ENCODE assay signal across 13 cellular contexts in the genomic region with DNA sequence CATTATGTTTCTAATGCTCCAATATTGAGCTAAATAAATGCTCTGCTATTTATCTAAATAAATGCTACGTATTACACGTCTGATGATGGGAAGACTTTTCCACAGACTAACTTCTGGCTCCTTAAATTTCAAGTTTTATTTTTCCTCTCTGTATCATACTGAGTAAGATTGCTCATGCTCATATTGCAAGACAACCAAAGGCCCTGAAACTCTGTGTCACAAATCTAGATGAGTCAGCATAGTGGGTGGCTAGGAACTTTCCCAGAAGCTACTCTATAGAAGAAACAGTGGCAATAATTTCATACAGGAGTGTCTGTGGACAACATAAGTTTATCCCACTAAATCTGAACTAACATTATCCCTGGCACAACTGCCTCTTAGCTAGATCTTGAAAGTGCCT. TPM values are rescaled to one million over a fixed set of nuclear protein-coding genes. Genes with fewer than 3 reads are reported as not detected.
DNase-seq lines count a peak whose midpoint lies in the region; ATAC-seq and TF ChIP-seq lines count a peak whose summit lies in the region.
"Had no signal": no experiment of that assay in that cellular context is flagged by ENCODE, and none has a peak within 500 bp of the region (broad histone marks: within the 10 kb centered on the region; RNA-seq: fewer than 3 reads in every experiment).

No MANE protein-coding gene starts in this region.

- TF ChIP-seq CTCF in fibroblast of lung (conservative IDR thresholded peaks at IDR 0.05 in 1 of 2, IDR thresholded peaks at IDR 0.05 in 1 of 2; ENCODE audit: low read depth in 1 of 2, low read length in 2 of 2) (no peak), natural killer cell (IDR thresholded peaks at IDR 0.05) (no peak), BE2C (IDR thresholded peaks at IDR 0.05; ENCODE audit: low read depth, low read length) (no peak)

- peaks cover 36% of the 10 kb centered on the region for H3K36me3 Mint-ChIP-seq in natural killer cell

- H3K9me3 Mint-ChIP-seq in natural killer cell, result peaks cover 6 to 22% of the 10 kb centered on the region in 2 donors

- H3K79me2 ChIP-seq in fibroblast of lung (ENCODE audit: control insufficient read depth, insufficient read depth, low read length), result no peaks in the 10 kb centered on the region

- no peak overlapping the region for H3K9ac ChIP-seq in fibroblast of lung (ENCODE audit: insufficient read depth, low read length)

- no peak for ATAC-seq in natural killer cell
- ATAC-seq: stimulated activated memory B cell treated with anti-CD40 and anti-IgM and Interleukin-4, amounts not matched to agents 10 μg/mL and 1 μg/mL and 100 μg/mL, for 72 hours had no signal

- intact Hi-C loops in natural killer cell (cut with micrococcal nuclease), result no loop called here

- H3K27ac ChIP-seq in fibroblast of lung (ENCODE audit: insufficient read depth, low read length), result no peak overlapping the region

- H3K4me3 ChIP-seq in fibroblast of lung (replicated peaks in 1 of 4; ENCODE audit: control extremely low read depth in 1 of 4, insufficient read depth in 1 of 4, low read depth in 3 of 4, low read length in 4 of 4), result no peak overlapping the region
- H3K4me3 ChIP-seq in BE2C (ENCODE audit: low read depth, low read length), result no peak overlapping the region

- H3K4me1 Mint-ChIP-seq in natural killer cell, result peaks cover 0 to 7% of the 10 kb centered on the region in 2 donors
- H3K4me1 Mint-ChIP-seq: stimulated activated memory B cell treated with anti-CD40 and anti-IgM and Interleukin-4, amounts not matched to agents 10 μg/mL and 1 μg/mL and 100 μg/mL, for 72 hours had no signal

- H3K4me2 ChIP-seq in fibroblast of lung (ENCODE audit: extremely low read depth, insufficient read depth, low read length), result no peak overlapping the region

- peak; percentile 18 for DNase-seq in stimulated activated CD4-positive, alpha-beta T cell treated with anti-CD3 and anti-CD28 coated beads, Interleukin-15, amount 100 ng/mL, for 24 hours
- DNase-seq in stimulated activated CD4-positive, alpha-beta T cell treated with anti-CD3 and anti-CD28 coated beads, Interleukin-2, amount 100 ng/mL, for 24 hours, result no peak
- DNase-seq in OCI-M1 (lab: John Stamatoyannopoulos, UW) (peak; percentile 100), fibroblast of lung (ENCODE audit: low read depth in 2 of 2) (peak; percentile 45 to 73), stromal cell of bone marrow (ENCODE audit: low read depth) (peak; percentile 80), natural killer cell (no peak), activated gamma-delta T cell (lab: John Stamatoyannopoulos, UW) (no peak), BE2C (no peak)
- DNase-seq: effector CD4-positive, alpha-beta T cell; NCI-H1436 treated with DMSO at 0.1 percent for 48 hours; NK-92 treated with Interleukin-12 subunit alpha and Interleukin-12 subunit beta, amount 100 ng/mL, for 24 hours; small intestine had no signal

- H3K27me3 Mint-ChIP-seq in natural killer cell (ENCODE audit: low read depth in 2 of 2), result no peaks in the 10 kb centered on the region
- H3K27me3 Mint-ChIP-seq: stimulated activated memory B cell treated with anti-CD40 and anti-IgM and Interleukin-4, amounts not matched to agents 10 μg/mL and 1 μg/mL and 100 μg/mL, for 72 hours had no signal

- no peaks in the 10 kb centered on the region for H3K27me3 ChIP-seq in fibroblast of lung (ENCODE audit: control insufficient read depth, insufficient read depth, low read length)
- H3K27me3 ChIP-seq in BE2C, result no peaks in the 10 kb centered on the region; the same call in 1 of the 2 replicates

- no peaks in the 10 kb centered on the region for H3K9me3 ChIP-seq in fibroblast of lung (ENCODE audit: control insufficient read depth, insufficient read depth, low read depth, low read length)
- H3K9me3 ChIP-seq in BE2C, result no peaks in the 10 kb centered on the region

- no peaks in the 10 kb centered on the region for H4K20me1 ChIP-seq in fibroblast of lung (ENCODE audit: control insufficient read depth, extremely low read depth, insufficient read depth, low read length)

- H3K4me1 ChIP-seq in fibroblast of lung (ENCODE audit: control insufficient read depth, extremely low read depth, insufficient read depth, low read length), result no peaks in the 10 kb centered on the region
- no peaks in the 10 kb centered on the region for H3K4me1 ChIP-seq in BE2C

- H3K36me3 ChIP-seq in fibroblast of lung (ENCODE audit: control insufficient read depth, insufficient read depth, low read length) (no peaks in the 10 kb centered on the region), BE2C (no peaks in the 10 kb centered on the region)

- H3K27ac Mint-ChIP-seq in natural killer cell, result no peak overlapping the region
- H3K27ac Mint-ChIP-seq: stimulated activated memory B cell treated with anti-CD40 and anti-IgM and Interleukin-4, amounts not matched to agents 10 μg/mL and 1 μg/mL and 100 μg/mL, for 72 hours had no signal

- no peak overlapping the region for H3K4me3 Mint-ChIP-seq in natural killer cell
- H3K4me3 Mint-ChIP-seq: stimulated activated memory B cell treated with anti-CD40 and anti-IgM and Interleukin-4, amounts not matched to agents 10 μg/mL and 1 μg/mL and 100 μg/mL, for 72 hours had no signal

- H2AFZ ChIP-seq in fibroblast of lung (ENCODE audit: low read length), result no peak overlapping the region

RNA-seq across cellular contexts. Expression of a gene that starts 53.0 kb away (rescaled TPM):
- total RNA-seq in fibroblast of lung, result 2.8 and 3.1 TPM in 2 replicates
- polyA plus RNA-seq in fibroblast of lung, result 2.2 and 2.8 TPM in 2 replicates
- polyA plus RNA-seq in fibroblast of lung (2012), result 1.1 and 1.5 TPM in 2 replicates
- 8.1 and 30.6 TPM in 2 replicates for polyA minus RNA-seq in fibroblast of lung (ENCODE audit: low replicate concordance)
- total RNA-seq in natural killer cell, result 10 to 100 TPM; 24.0 to 30.6 (median 30.0) TPM
- 2.3 TPM for polyA plus RNA-seq in BE2C (2012; ENCODE audit: insufficient read depth, insufficient read length, low read depth)

Comparison
In these comparisons a context has a peak if more than half of its experiments do, and no peak if none do; other contexts are left out.
1. DNase-seq: peak in stimulated activated CD4-positive, alpha-beta T cell treated with anti-CD3 and anti-CD28 coated beads, Interleukin-15, amount 100 ng/mL, for 24 hours (single experiment), OCI-M1 (single experiment), fibroblast of lung (2 of 2) and stromal cell of bone marrow (single experiment); none in stimulated activated CD4-positive, alpha-beta T cell treated with anti-CD3 and anti-CD28 coated beads, Interleukin-2, amount 100 ng/mL, for 24 hours (0 of 2), natural killer cell (single experiment), activated gamma-delta T cell (single experiment) and BE2C (single experiment).